In genomic region chr15:88681610-88682221, GRCh38 we compare ENCODE assay signal across 1 cellular context.
TF ChIP-seq lines count a peak whose summit lies in the region.

No MANE protein-coding gene starts in this region.

TF ChIP-seq in HepG2, 621 proteins besides CTCF, POLR2A, EP300 and RAD21 (continued from another document and continues in another):
- TF ChIP-seq SKIL (CRISPR knock-in tag; IDR thresholded peaks at IDR 0.05; ENCODE audit: borderline replicate concordance) (0 out of 2 replicates have a peak, but pooled peaks have one; percentile 11), TOE1 (CRISPR knock-in tag; IDR thresholded peaks at IDR 0.05) (no peak), HNRNPLL (IDR thresholded peaks at IDR 0.05; ENCODE audit: low read depth, low read length, poor library complexity, severe bottlenecking) (peak; percentile 45), ZNF747 (CRISPR knock-in tag; IDR thresholded peaks at IDR 0.05; ENCODE audit: borderline replicate concordance) (0 out of 2 replicates have a peak, but pooled peaks have one; percentile 31), ZFP82 (CRISPR knock-in tag; IDR thresholded peaks at IDR 0.05; ENCODE audit: borderline replicate concordance) (no peak), PATZ1 (CRISPR knock-in tag; IDR thresholded peaks at IDR 0.05) (0 out of 2 replicates have a peak, but pooled peaks have one; percentile 36), GABPB1 (CRISPR knock-in tag; IDR thresholded peaks at IDR 0.05) (peak; percentile 60), MTA1 (CRISPR knock-in tag; IDR thresholded peaks at IDR 0.05; ENCODE audit: borderline replicate concordance) (peak; percentile 66; the same call in 1 of the 2 replicates), HNF1B (CRISPR knock-in tag; IDR thresholded peaks at IDR 0.05) (peak; percentile 83), MXD4 (CRISPR knock-in tag; IDR thresholded peaks at IDR 0.05) (0 out of 2 replicates have a peak, but pooled peaks have one; percentile 48), HNF4G (IDR thresholded peaks at IDR 0.05; ENCODE audit: borderline replicate concordance, low read depth, low read length) (peak; percentile 96), HNF4G (CRISPR knock-in tag; IDR thresholded peaks at IDR 0.05; ENCODE audit: borderline replicate concordance, low read depth) (peak; percentile 87), FOXJ3 (CRISPR knock-in tag; IDR thresholded peaks at IDR 0.05; ENCODE audit: borderline replicate concordance) (no peak), TARDBP (CRISPR knock-in tag; IDR thresholded peaks at IDR 0.05) (peak; percentile 73), CSRNP1 (CRISPR knock-in tag; IDR thresholded peaks at IDR 0.05) (peak; percentile 57; the same call in 1 of the 2 replicates), AHDC1 (CRISPR knock-in tag; IDR thresholded peaks at IDR 0.05; ENCODE audit: borderline replicate concordance) (peak; percentile 42; the same call in 1 of the 2 replicates), TBX2 (CRISPR knock-in tag; IDR thresholded peaks at IDR 0.05; ENCODE audit: borderline replicate concordance) (peak; percentile 65), ZNF331 (CRISPR knock-in tag; IDR thresholded peaks at IDR 0.05) (peak; percentile 59; the same call in 1 of the 2 replicates), SMYD3 (CRISPR knock-in tag; IDR thresholded peaks at IDR 0.05) (no peak), MXD1 (CRISPR knock-in tag; IDR thresholded peaks at IDR 0.05) (peak; percentile 60; the same call in 1 of the 2 replicates), TFE3 (CRISPR knock-in tag; IDR thresholded peaks at IDR 0.05) (0 out of 2 replicates have a peak, but pooled peaks have one; percentile 12), HNF4A (CRISPR knock-in tag; IDR thresholded peaks at IDR 0.05) (peak; percentile 91), WIZ (CRISPR knock-in tag; IDR thresholded peaks at IDR 0.05) (peak; percentile 44; the same call in 1 of the 2 replicates), ELF3 (CRISPR knock-in tag; IDR thresholded peaks at IDR 0.05) (peak; percentile 55), ZNF205 (CRISPR knock-in tag; IDR thresholded peaks at IDR 0.05) (peak; percentile 83), ZNF101 (CRISPR knock-in tag; IDR thresholded peaks at IDR 0.05; ENCODE audit: borderline replicate concordance, low read depth) (no peak), SIN3A (IDR thresholded peaks at IDR 0.05; ENCODE audit: borderline replicate concordance, low read depth, low read length) (no peak), HOXA3 (CRISPR knock-in tag; IDR thresholded peaks at IDR 0.05) (peak; percentile 52; the same call in 1 of the 2 replicates), ZNF407 (CRISPR knock-in tag; IDR thresholded peaks at IDR 0.05; ENCODE audit: not compliant biosample characterization) (no peak), ZNF883 (CRISPR knock-in tag; IDR thresholded peaks at IDR 0.05; ENCODE audit: not compliant biosample characterization) (peak; percentile 56)
